ENCODE assay signal across 8 cellular contexts in the genomic region with DNA sequence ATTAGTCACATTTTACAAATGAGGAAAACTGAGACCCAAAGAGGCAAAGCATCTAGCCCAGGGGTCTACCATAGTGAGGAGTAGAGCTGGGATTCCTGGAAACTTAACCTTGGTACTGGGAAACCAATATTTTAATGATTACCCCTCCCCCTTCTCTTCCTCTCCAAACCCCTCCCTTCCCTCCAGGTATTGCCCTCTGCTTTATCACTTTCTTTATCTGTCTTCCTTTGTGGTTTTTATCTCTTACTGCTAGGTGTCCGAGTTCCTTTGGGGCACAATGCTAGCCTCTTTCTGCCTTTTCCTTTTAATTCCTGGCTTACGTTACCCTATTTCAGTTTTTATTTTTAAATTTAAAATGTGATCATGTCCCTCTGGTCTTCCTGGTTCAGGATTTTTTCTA. TPM values are rescaled to one million over a fixed set of nuclear protein-coding genes. Genes with fewer than 3 reads are reported as not detected.
A peak's percentile ranks its signal among the peaks of the same experiment; 100 is the strongest.
DNase-seq lines count a peak whose midpoint lies in the region; ATAC-seq and TF ChIP-seq lines count a peak whose summit lies in the region.

No MANE protein-coding gene starts in this region.

- H3K9me3 ChIP-seq in AG04450 (ENCODE audit: control insufficient read depth, insufficient read depth, low read length): no peaks in the 10 kb centered on the region; the same call in 1 of the 2 replicates
- no peaks in the 10 kb centered on the region for H3K9me3 ChIP-seq in mucosa of descending colon

- TF ChIP-seq CTCF in AG04450 (IDR thresholded peaks at IDR 0.05; ENCODE audit: low read depth, low read length): no peak
- no peak for TF ChIP-seq CTCF in KMS-11 (conservative IDR thresholded peaks at IDR 0.05; ENCODE audit: low read depth, low read length)
- no peak for TF ChIP-seq CTCF in dorsolateral prefrontal cortex (IDR thresholded peaks at IDR 0.05 in 54 of 56, conservative IDR thresholded peaks at IDR 0.05 in 2 of 56; ENCODE audit: low read depth in 1 of 56, partially characterized antibody in 56 of 56)
- TF ChIP-seq CTCF in mucosa of descending colon (IDR thresholded peaks at IDR 0.05): no peak

- H2AFZ ChIP-seq in KMS-11 (ENCODE audit: low read depth): no peak overlapping the region

- H3K36me3 ChIP-seq in KMS-11 (ENCODE audit: insufficient read depth): no peaks in the 10 kb centered on the region
- H3K36me3 ChIP-seq in mucosa of descending colon (ENCODE audit: low read depth): no peaks in the 10 kb centered on the region

- H3K4me3 ChIP-seq in AG04450 (ENCODE audit: low read depth, low read length) (peak overlapping the region; percentile 100), KMS-11 (IDR thresholded peaks at IDR 0.05; ENCODE audit: insufficient read depth, low read depth, low read length) (no peak overlapping the region), dorsolateral prefrontal cortex (peak overlapping the region; percentile 51 to 98 (median 86)), mucosa of descending colon (no peak overlapping the region)

- H3K4me1 Mint-ChIP-seq in natural killer cell treated with Interleukin-12 subunit alpha and Interleukin-12 subunit beta and Interleukin-15 and Interleukin-18, amount 100 ng/mL, for 72 hours (ENCODE audit: low read depth in 2 of 2): peaks cover 32 to 39% of the 10 kb centered on the region in 2 donors

- no peaks in the 10 kb centered on the region for H3K27me3 ChIP-seq in AG04450 (ENCODE audit: control insufficient read depth, insufficient read depth, low read length)
- H3K27me3 ChIP-seq in KMS-11 (ENCODE audit: insufficient read depth, low read depth): no peaks in the 10 kb centered on the region
- no peaks in the 10 kb centered on the region for H3K27me3 ChIP-seq in dorsolateral prefrontal cortex

- intact Hi-C loops in dorsolateral prefrontal cortex (cut with DNase I): loop anchor here (10.0 kb wide), 1 partner anchor 149 kb away; no protein-coding TSS in a partner anchor
- intact Hi-C loops in mucosa of descending colon (cut with DNase I, micrococcal nuclease): no loop called here

- H3K4me1 ChIP-seq in KMS-11 (ENCODE audit: low read depth, poor library complexity, severe bottlenecking) (peaks cover 19% of the 10 kb centered on the region), mucosa of descending colon (ENCODE audit: low read depth) (peaks cover 15% of the 10 kb centered on the region)

- H3K27me3 Mint-ChIP-seq in natural killer cell treated with Interleukin-12 subunit alpha and Interleukin-12 subunit beta and Interleukin-15 and Interleukin-18, amount 100 ng/mL, for 72 hours: no peaks in the 10 kb centered on the region

- POLR2A ChIA-PET in AG04450 (lab: Yijun Ruan, JAX): interaction anchor here (0.7 kb wide), 1 partner anchor 508 kb away, joined by 3 read pairs; no protein-coding TSS in a partner anchor

- H3K4me3 Mint-ChIP-seq in natural killer cell treated with Interleukin-12 subunit alpha and Interleukin-12 subunit beta and Interleukin-15 and Interleukin-18, amount 100 ng/mL, for 72 hours: peak overlapping the region; percentile 95

- no peak overlapping the region for H3K9ac ChIP-seq in KMS-11

- H3K4me2 ChIP-seq in KMS-11: peak overlapping the region; percentile 65; the same call in 1 of the 2 replicates

- no peak overlapping the region for H3K27ac ChIP-seq in AG04450 (ENCODE audit: low read depth, low read length)
- H3K27ac ChIP-seq in KMS-11: no peak overlapping the region
- H3K27ac ChIP-seq in dorsolateral prefrontal cortex: peak overlapping the region in 49 of 59 donors; percentile 10 to 100 (median 99)

- CTCF ChIA-PET in AG04450 (lab: Charles Lee): interaction anchor here (1.6 to 4.4 kb wide), 2 partner anchors 21 to 63 kb away, joined by 11 to 36 read pairs; no protein-coding TSS in a partner anchor

- no peak for ATAC-seq in natural killer cell treated with Interleukin-12 subunit alpha and Interleukin-12 subunit beta and Interleukin-15 and Interleukin-18, amount 100 ng/mL, for 72 hours
- no peak for ATAC-seq in GM19452 (IDR thresholded peaks at IDR 0.05; ENCODE audit: unreplicated experiment)
- no peak for ATAC-seq in mucosa of descending colon

- peaks cover 8% of the 10 kb centered on the region for H3K36me3 Mint-ChIP-seq in natural killer cell treated with Interleukin-12 subunit alpha and Interleukin-12 subunit beta and Interleukin-15 and Interleukin-18, amount 100 ng/mL, for 72 hours

- no peaks in the 10 kb centered on the region for H4K20me1 ChIP-seq in KMS-11 (ENCODE audit: insufficient read depth)

- peak overlapping the region; percentile 93 to 95 for H3K27ac Mint-ChIP-seq in natural killer cell treated with Interleukin-12 subunit alpha and Interleukin-12 subunit beta and Interleukin-15 and Interleukin-18, amount 100 ng/mL, for 72 hours

- H3K79me2 ChIP-seq in KMS-11 (ENCODE audit: insufficient read depth, low read depth): no peaks in the 10 kb centered on the region

- no peaks in the 10 kb centered on the region for H3K9me3 Mint-ChIP-seq in natural killer cell treated with Interleukin-12 subunit alpha and Interleukin-12 subunit beta and Interleukin-15 and Interleukin-18, amount 100 ng/mL, for 72 hours

- DNase-seq in AG04450 (ENCODE audit: low read depth, low spot score) (no peak), dorsolateral prefrontal cortex (no peak), medulla oblongata (ENCODE audit: extremely low spot score) (no peak), mesenteric fat pad (ENCODE audit: low spot score) (no peak), mucosa of descending colon (no peak)
- no peak for DNase-seq in natural killer cell treated with Interleukin-12 subunit alpha and Interleukin-12 subunit beta and Interleukin-15 and Interleukin-18, amount 100 ng/mL, for 72 hours (ENCODE audit: low spot score)

RNA-seq across cellular contexts. Expression of gene GABARAPL1, which starts 2.8 kb away (rescaled TPM):
- polyA plus RNA-seq in AG04450 (2011; rRNA removed): 181 and 196 TPM in 2 replicates
- polyA minus RNA-seq in AG04450 (2011; rRNA and poly(A)+ RNA removed): 108 and 117 TPM in 2 replicates
- total RNA-seq in dorsolateral prefrontal cortex: 100 to 1,000 TPM; 163 to 583 (median 420) TPM
- total RNA-seq in natural killer cell treated with Interleukin-12 subunit alpha and Interleukin-12 subunit beta and Interleukin-15 and Interleukin-18, amount 100 ng/mL, for 72 hours: 10 to 100 TPM; 24.9 to 48.8 TPM
- 215 TPM for total RNA-seq in mesenteric fat pad
- 10 to 100 TPM; 34.4 to 93.4 (median 41.0) TPM for total RNA-seq in mucosa of descending colon

RNA-seq across cellular contexts. Expression of gene TMEM52B, which starts 36.6 kb away (rescaled TPM):
- polyA plus RNA-seq in AG04450 (2011; rRNA removed): 7.2 and 8.3 TPM in 2 replicates
- polyA minus RNA-seq in AG04450 (2011; rRNA and poly(A)+ RNA removed): 3.6 and 10.0 TPM in 2 replicates
- total RNA-seq in dorsolateral prefrontal cortex (1 to 10 TPM in 46 of 120 experiments, under 1 TPM in 65, not detected in 9; 0.18 to 3.5 (median 0.87) TPM), mesenteric fat pad (not detected), mucosa of descending colon (under 1 TPM in 1 of 3 donors, not detected in 2; 0.10 TPM)
- total RNA-seq in natural killer cell treated with Interleukin-12 subunit alpha and Interleukin-12 subunit beta and Interleukin-15 and Interleukin-18, amount 100 ng/mL, for 72 hours: not detected

RNA-seq across cellular contexts. Expression of gene OLR1, which starts 43.5 kb away (rescaled TPM):
- polyA plus RNA-seq in AG04450 (2011; rRNA removed): 13.0 and 15.3 TPM in 2 replicates
- polyA minus RNA-seq in AG04450 (2011; rRNA and poly(A)+ RNA removed): 3.4 and 6.0 TPM in 2 replicates
- 10 to 100 TPM in 57 of 120 experiments, 1 to 10 TPM in 63; 2.3 to 34.4 (median 9.7) TPM for total RNA-seq in dorsolateral prefrontal cortex
- total RNA-seq in natural killer cell treated with Interleukin-12 subunit alpha and Interleukin-12 subunit beta and Interleukin-15 and Interleukin-18, amount 100 ng/mL, for 72 hours: not detected
- total RNA-seq in mesenteric fat pad: 6.2 TPM
- total RNA-seq in mucosa of descending colon: under 1 TPM in 1 of 3 donors, not detected in 2; 0.63 TPM

Comparison
In these comparisons a context has a peak if more than half of its experiments do, and no peak if none do; other contexts are left out.
1. H3K27ac ChIP-seq: peak in dorsolateral prefrontal cortex (49 of 59); none in AG04450 (single experiment) and KMS-11 (single experiment).
2. H3K4me3 ChIP-seq: peak in AG04450 (single experiment) and dorsolateral prefrontal cortex (59 of 59); none in KMS-11 (single experiment) and mucosa of descending colon (single experiment).
3. intact Hi-C loops: an anchor here in dorsolateral prefrontal cortex (10.0 kb wide); none called in mucosa of descending colon.